In the genomic region with DNA sequence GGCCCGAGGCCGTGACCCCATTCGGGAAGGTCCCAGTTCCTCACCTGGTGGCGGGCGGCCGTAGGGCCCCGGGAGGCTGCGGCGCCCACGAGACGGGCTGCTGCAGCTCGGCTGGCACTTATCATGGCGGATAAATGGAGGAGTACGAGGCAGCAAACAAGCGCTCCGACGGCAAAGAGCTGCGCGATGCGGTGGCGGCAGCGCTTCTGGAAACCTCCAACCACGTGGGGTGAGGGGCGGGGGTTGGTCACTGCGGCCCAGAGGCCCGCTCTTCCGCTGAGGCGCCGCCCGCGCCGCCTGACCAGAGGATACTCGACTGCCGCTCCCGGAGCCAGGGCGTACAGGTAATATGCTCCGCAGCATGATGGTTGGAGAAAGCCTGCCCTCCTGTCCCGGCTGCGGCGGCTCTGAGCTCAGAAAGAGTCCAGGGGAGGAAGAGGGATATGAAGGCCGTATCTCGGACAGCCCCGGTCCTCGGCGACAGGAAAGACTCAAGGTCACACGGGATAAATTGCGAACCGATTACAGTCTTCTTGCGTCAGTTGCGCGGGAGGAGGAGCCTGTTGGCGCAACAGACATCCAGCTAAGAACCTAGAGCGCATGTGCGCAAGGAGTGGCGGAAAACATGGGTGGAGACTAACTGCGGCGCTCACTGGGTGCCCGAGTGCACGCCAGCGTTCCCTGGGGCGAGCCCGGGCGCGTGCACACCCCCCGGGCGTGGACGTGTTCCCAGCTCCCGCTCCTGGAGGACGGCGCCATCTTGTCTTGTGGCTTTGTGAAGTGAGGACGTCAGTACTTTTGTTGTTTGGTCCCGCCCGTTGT, we compare ENCODE assay signal across 8 cellular contexts. TPM values are rescaled to one million over a fixed set of nuclear protein-coding genes. Genes with fewer than 3 reads are reported as not detected.
A peak's percentile ranks its signal among the peaks of the same experiment; 100 is the strongest.
DNase-seq lines count a peak whose midpoint lies in the region; ATAC-seq and TF ChIP-seq lines count a peak whose summit lies in the region.

A gene (minus strand): TSS at position 208 of the 822 bp plus-strand sequence. CDS start 83 bp downstream, at position 125.

- peak within 1 kb of the TSS; percentile 100 for H3K27ac Mint-ChIP-seq in CD8-positive, alpha-beta memory T cell

- CTCF ChIA-PET in CD8-positive, alpha-beta memory T cell (lab: Charles Lee), result interaction anchor here (0.9 to 4.5 kb wide), 8 partner anchors 9 to 718 kb away, joined by 3 to 26 read pairs (median 4); a partner anchor contains a TSS

- H3K9me3 Mint-ChIP-seq in CD8-positive, alpha-beta memory T cell, result peaks cover 0 to 1% (median 0%) of the 10 kb centered on the region in 5 donors

- H3K36me3 Mint-ChIP-seq in CD8-positive, alpha-beta memory T cell, result peaks cover 0 to 50% (median 8%) of the 10 kb centered on the region in 3 donors

- no peaks in the 10 kb centered on the region for H3K9me3 ChIP-seq in CD8-positive, alpha-beta memory T cell (ENCODE audit: low read length)
- no peaks in the 10 kb centered on the region for H3K9me3 ChIP-seq in lower lobe of right lung

- peaks cover 28 to 50% (median 34%) of the 10 kb centered on the region in 3 donors for H3K4me1 Mint-ChIP-seq in CD8-positive, alpha-beta memory T cell

- H3K27me3 ChIP-seq in CD8-positive, alpha-beta memory T cell (ENCODE audit: insufficient read depth, low read length, poor library complexity, severe bottlenecking), result no peaks in the 10 kb centered on the region
- H3K27me3 ChIP-seq in lower lobe of right lung (ENCODE audit: low read depth), result no peaks in the 10 kb centered on the region

- H3K4me1 ChIP-seq in CD8-positive, alpha-beta memory T cell (ENCODE audit: insufficient read depth, low read length), result peaks cover 29% of the 10 kb centered on the region
- H3K4me1 ChIP-seq in lower lobe of right lung, result peaks cover 12% of the 10 kb centered on the region

- intact Hi-C loops in lower lobe of right lung (cut with DNase I), result no loop called here

- peak; percentile 93 to 98 (median 98) for DNase-seq in CD8-positive, alpha-beta memory T cell
- DNase-seq in HS-5 (ENCODE audit: low read depth) (peak; percentile 99), lower lobe of right lung (peak; percentile 98)
- peak; percentile 96 for DNase-seq in NK-92 treated with Interleukin-12 subunit alpha and Interleukin-12 subunit beta, amount 100 ng/mL, for 24 hours (lab: John Stamatoyannopoulos, UW)
- peak; percentile 100 for DNase-seq in activated CD8-positive, alpha-beta memory T cell treated with anti-CD3 and anti-CD28 coated beads for 24 hours
- DNase-seq in effector CD4-positive, alpha-beta T cell, result peak; percentile 95
- peak; percentile 94 to 97 (median 96) for DNase-seq in stimulated activated CD4-positive, alpha-beta T cell treated with anti-CD3 and anti-CD28 coated beads, TNF-alpha, amount 100 ng/mL, for 24 hours (ENCODE audit: low read depth in 3 of 3)

- H3K36me3 ChIP-seq in CD8-positive, alpha-beta memory T cell (ENCODE audit: insufficient read depth, low read length), result peaks cover 32% of the 10 kb centered on the region
- peaks cover 33% of the 10 kb centered on the region for H3K36me3 ChIP-seq in lower lobe of right lung

- TF ChIP-seq CTCF in lower lobe of right lung (IDR thresholded peaks at IDR 0.05), result no peak

- POLR2A ChIA-PET in CD8-positive, alpha-beta memory T cell (lab: Charles Lee), result interaction anchor here (0.6 to 2.6 kb wide), 14 partner anchors 9 to 1516 kb away, joined by 3 to 60 read pairs (median 4); a partner anchor contains a TSS

- peaks cover 0 to 5% of the 10 kb centered on the region in 2 donors for H3K27me3 Mint-ChIP-seq in CD8-positive, alpha-beta memory T cell

- peak within 1 kb of the TSS; percentile 100 for H3K27ac ChIP-seq in CD8-positive, alpha-beta memory T cell (ENCODE audit: low read depth, low read length)
- H3K27ac ChIP-seq in lower lobe of right lung, result peak within 1 kb of the TSS; percentile 100

- peak; percentile 79 for ATAC-seq in GM19468 (IDR thresholded peaks at IDR 0.05; ENCODE audit: extremely low read depth, unreplicated experiment)
- ATAC-seq in lower lobe of right lung, result peak; percentile 97 to 99

- H3K4me3 ChIP-seq in CD8-positive, alpha-beta memory T cell (ENCODE audit: low read length), result peak within 1 kb of the TSS; percentile 97
- peak within 1 kb of the TSS; percentile 93 for H3K4me3 ChIP-seq in lower lobe of right lung

- peak within 1 kb of the TSS; percentile 86 to 98 (median 98) for H3K4me3 Mint-ChIP-seq in CD8-positive, alpha-beta memory T cell

RNA-seq across cellular contexts. Expression of the gene that starts here (rescaled TPM):
- total RNA-seq in CD8-positive, alpha-beta memory T cell, result 100 to 1,000 TPM; 468 to 498 TPM
- polyA plus RNA-seq in CD8-positive, alpha-beta memory T cell, result 171 TPM
- total RNA-seq in lower lobe of right lung, result 148 TPM

Comparison
In these comparisons a context has a peak if more than half of its experiments do, and no peak if none do; other contexts are left out.
1. Peak in every context shown above with its lines: DNase-seq, ATAC-seq, H3K4me3 ChIP-seq and H3K27ac ChIP-seq.